Comparison of ENCODE assay signal across 16 cellular contexts in the genomic region with DNA sequence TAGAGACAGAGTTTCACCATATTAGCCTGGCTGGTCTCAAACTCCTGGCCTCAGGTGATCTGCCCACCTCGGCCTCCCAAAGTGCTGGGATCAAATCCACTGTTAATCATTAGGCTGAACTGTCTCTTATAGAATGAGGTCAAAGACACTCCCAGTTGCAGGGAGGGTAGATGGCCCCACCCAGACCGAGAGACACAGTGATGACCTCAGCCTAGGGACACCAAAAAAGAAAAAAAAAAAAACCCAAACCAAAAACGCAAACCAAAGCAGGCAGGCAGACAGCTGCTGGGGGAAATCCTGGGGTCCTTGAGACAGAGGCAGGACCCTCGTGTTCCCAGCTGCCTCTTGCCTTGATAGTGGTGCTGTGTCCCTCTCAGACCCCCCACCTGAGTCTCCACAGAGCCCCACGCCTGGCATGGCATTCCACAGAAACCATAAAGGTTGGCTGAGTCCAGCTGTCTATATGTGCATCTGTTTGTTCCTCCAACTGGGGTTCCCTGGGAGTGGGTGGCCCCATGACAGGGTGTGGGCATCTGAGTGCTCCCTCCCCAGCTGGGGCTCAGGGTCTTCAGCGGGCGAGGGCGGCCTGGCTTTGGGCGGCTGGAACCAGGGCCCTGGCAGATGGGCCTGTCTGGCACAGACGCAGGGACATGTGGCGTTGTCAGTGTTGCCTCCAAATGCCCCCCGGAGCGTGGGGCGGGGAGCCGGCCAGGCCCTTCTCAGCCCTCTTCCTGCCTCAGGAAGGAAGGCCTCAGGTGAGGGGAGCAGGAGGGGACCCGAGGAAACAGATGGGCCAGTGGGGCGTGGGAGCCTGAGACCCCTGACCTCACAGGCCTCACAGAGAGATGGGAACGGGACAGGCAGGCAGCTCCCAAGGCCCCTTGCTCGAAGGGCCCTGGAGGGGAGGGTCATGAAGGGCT.
DNase-seq lines count a peak whose midpoint lies in the region; ATAC-seq and FAIRE-seq lines count a peak whose summit lies in the region.
"Had no signal": no experiment of that assay in that cellular context is flagged by ENCODE, and none has a peak within 500 bp of the region (broad histone marks: within the 10 kb centered on the region; RNA-seq: fewer than 3 reads in every experiment).

No MANE protein-coding gene starts in this region.

- FAIRE-seq in RCC 7860 (lab: Jason Lieb, UNC): no peak

- DNase-seq in DMS 273 treated with DMSO at 0.1 percent for 48 hours (lab: John Stamatoyannopoulos, UW) (peak; percentile 85), HUDEP-2 (lab: John Stamatoyannopoulos, UW; ENCODE audit: unreplicated experiment in 76 of 76) (peak in 57 of 76 experiments; percentile 20 to 74 (median 54)), RCC 7860 (ENCODE audit: low spot score) (peak; percentile 40), glomerular visceral epithelial cell (ENCODE audit: extremely low spot score) (peak; percentile 53), GOT3 (lab: John Stamatoyannopoulos, UW) (no peak), GF-D8 (lab: John Stamatoyannopoulos, UW) (no peak)
- DNase-seq in effector CD4-positive, alpha-beta T cell: no peak
- DNase-seq: DMS79; foreskin melanocyte; MG63; naive thymus-derived CD8-positive, alpha-beta T cell; NCI-H2029 treated with DMSO at 0.1 percent for 48 hours; NCI-H774; stimulated activated naive B cell treated with anti-CD40 and anti-IgM and Interleukin-4, amounts not matched to agents 10 μg/mL and 1 μg/mL and 100 μg/mL, for 72 hours; trophoblast cell had no signal

- ATAC-seq in GM19455 (IDR thresholded peaks at IDR 0.05; ENCODE audit: unreplicated experiment): no peak
- ATAC-seq: naive thymus-derived CD8-positive, alpha-beta T cell; stimulated activated naive B cell treated with anti-CD40 and anti-IgM and Interleukin-4, amounts not matched to agents 10 μg/mL and 1 μg/mL and 100 μg/mL, for 72 hours had no signal

Comparison
In these comparisons a context has a peak if more than half of its experiments do, and no peak if none do; other contexts are left out.
1. DNase-seq: peak in DMS 273 treated with DMSO at 0.1 percent for 48 hours (single experiment), HUDEP-2 (57 of 76), RCC 7860 (single experiment) and glomerular visceral epithelial cell (single experiment); none in effector CD4-positive, alpha-beta T cell (single experiment), GOT3 (single experiment) and GF-D8 (single experiment).